Comparison of ENCODE assay signal across 2 cellular contexts in the genomic region with DNA sequence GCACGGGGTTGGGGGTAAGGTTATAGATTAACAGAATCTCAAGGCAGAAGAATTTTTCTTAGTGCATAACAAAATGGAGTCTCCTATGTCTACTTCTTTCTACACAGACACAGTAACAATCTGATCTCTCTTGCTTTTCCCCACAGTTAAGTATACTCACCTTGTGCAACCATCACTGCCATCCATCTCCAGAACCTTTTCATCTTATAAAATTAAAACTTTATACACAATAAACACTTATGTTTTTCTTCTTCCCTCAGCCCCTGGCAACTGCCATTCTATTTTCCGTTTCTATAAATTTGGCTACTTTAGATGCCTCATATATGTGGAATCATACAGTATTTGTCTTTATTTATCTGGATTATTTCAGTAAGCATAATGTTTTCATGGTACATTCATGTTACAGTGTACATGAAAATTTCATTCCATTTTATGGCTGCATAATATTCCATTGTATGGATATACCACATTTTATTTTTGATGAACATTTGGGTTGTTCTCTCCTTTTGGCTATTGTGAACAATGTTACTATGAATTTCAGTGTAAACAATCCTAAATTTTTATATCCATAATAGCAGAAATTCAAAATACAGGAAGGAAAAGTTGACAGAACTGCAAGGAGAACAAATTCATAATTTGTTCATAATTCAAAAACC.
A peak's percentile ranks its signal among the peaks of the same experiment; 100 is the strongest.
TF ChIP-seq lines count a peak whose summit lies in the region.

No MANE protein-coding gene starts in this region.

TF ChIP-seq in GM23338, 12 proteins besides CTCF, POLR2A, EP300 and RAD21 (continues in another document):
- TF ChIP-seq ZNF114 (CRISPR knock-in tag; IDR thresholded peaks at IDR 0.05) (no peak), CREB1 (CRISPR knock-in tag; IDR thresholded peaks at IDR 0.05; ENCODE audit: low read depth) (no peak), NANOG (IDR thresholded peaks at IDR 0.05; ENCODE audit: borderline replicate concordance) (no peak), POLR2AphosphoS5 (IDR thresholded peaks at IDR 0.05; ENCODE audit: low read depth) (no peak), EZH2 (IDR thresholded peaks at IDR 0.05; ENCODE audit: low read depth, unreplicated experiment) (no peak), EZH2phosphoT487 (IDR thresholded peaks at IDR 0.05; ENCODE audit: unreplicated experiment) (no peak), STAT1 (IDR thresholded peaks at IDR 0.05; ENCODE audit: unreplicated experiment) (no peak), ZNF331 (CRISPR knock-in tag; IDR thresholded peaks at IDR 0.05; ENCODE audit: low read depth) (no peak)
- TF ChIP-seq, protein P1, sequence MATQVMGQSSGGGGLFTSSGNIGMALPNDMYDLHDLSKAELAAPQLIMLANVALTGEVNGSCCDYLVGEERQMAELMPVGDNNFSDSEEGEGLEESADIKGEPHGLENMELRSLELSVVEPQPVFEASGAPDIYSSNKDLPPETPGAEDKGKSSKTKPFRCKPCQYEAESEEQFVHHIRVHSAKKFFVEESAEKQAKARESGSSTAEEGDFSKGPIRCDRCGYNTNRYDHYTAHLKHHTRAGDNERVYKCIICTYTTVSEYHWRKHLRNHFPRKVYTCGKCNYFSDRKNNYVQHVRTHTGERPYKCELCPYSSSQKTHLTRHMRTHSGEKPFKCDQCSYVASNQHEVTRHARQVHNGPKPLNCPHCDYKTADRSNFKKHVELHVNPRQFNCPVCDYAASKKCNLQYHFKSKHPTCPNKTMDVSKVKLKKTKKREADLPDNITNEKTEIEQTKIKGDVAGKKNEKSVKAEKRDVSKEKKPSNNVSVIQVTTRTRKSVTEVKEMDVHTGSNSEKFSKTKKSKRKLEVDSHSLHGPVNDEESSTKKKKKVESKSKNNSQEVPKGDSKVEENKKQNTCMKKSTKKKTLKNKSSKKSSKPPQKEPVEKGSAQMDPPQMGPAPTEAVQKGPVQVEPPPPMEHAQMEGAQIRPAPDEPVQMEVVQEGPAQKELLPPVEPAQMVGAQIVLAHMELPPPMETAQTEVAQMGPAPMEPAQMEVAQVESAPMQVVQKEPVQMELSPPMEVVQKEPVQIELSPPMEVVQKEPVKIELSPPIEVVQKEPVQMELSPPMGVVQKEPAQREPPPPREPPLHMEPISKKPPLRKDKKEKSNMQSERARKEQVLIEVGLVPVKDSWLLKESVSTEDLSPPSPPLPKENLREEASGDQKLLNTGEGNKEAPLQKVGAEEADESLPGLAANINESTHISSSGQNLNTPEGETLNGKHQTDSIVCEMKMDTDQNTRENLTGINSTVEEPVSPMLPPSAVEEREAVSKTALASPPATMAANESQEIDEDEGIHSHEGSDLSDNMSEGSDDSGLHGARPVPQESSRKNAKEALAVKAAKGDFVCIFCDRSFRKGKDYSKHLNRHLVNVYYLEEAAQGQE (IDR thresholded peaks at IDR 0.05; ENCODE audit: unreplicated experiment): no peak
- TF ChIP-seq, protein P2, sequence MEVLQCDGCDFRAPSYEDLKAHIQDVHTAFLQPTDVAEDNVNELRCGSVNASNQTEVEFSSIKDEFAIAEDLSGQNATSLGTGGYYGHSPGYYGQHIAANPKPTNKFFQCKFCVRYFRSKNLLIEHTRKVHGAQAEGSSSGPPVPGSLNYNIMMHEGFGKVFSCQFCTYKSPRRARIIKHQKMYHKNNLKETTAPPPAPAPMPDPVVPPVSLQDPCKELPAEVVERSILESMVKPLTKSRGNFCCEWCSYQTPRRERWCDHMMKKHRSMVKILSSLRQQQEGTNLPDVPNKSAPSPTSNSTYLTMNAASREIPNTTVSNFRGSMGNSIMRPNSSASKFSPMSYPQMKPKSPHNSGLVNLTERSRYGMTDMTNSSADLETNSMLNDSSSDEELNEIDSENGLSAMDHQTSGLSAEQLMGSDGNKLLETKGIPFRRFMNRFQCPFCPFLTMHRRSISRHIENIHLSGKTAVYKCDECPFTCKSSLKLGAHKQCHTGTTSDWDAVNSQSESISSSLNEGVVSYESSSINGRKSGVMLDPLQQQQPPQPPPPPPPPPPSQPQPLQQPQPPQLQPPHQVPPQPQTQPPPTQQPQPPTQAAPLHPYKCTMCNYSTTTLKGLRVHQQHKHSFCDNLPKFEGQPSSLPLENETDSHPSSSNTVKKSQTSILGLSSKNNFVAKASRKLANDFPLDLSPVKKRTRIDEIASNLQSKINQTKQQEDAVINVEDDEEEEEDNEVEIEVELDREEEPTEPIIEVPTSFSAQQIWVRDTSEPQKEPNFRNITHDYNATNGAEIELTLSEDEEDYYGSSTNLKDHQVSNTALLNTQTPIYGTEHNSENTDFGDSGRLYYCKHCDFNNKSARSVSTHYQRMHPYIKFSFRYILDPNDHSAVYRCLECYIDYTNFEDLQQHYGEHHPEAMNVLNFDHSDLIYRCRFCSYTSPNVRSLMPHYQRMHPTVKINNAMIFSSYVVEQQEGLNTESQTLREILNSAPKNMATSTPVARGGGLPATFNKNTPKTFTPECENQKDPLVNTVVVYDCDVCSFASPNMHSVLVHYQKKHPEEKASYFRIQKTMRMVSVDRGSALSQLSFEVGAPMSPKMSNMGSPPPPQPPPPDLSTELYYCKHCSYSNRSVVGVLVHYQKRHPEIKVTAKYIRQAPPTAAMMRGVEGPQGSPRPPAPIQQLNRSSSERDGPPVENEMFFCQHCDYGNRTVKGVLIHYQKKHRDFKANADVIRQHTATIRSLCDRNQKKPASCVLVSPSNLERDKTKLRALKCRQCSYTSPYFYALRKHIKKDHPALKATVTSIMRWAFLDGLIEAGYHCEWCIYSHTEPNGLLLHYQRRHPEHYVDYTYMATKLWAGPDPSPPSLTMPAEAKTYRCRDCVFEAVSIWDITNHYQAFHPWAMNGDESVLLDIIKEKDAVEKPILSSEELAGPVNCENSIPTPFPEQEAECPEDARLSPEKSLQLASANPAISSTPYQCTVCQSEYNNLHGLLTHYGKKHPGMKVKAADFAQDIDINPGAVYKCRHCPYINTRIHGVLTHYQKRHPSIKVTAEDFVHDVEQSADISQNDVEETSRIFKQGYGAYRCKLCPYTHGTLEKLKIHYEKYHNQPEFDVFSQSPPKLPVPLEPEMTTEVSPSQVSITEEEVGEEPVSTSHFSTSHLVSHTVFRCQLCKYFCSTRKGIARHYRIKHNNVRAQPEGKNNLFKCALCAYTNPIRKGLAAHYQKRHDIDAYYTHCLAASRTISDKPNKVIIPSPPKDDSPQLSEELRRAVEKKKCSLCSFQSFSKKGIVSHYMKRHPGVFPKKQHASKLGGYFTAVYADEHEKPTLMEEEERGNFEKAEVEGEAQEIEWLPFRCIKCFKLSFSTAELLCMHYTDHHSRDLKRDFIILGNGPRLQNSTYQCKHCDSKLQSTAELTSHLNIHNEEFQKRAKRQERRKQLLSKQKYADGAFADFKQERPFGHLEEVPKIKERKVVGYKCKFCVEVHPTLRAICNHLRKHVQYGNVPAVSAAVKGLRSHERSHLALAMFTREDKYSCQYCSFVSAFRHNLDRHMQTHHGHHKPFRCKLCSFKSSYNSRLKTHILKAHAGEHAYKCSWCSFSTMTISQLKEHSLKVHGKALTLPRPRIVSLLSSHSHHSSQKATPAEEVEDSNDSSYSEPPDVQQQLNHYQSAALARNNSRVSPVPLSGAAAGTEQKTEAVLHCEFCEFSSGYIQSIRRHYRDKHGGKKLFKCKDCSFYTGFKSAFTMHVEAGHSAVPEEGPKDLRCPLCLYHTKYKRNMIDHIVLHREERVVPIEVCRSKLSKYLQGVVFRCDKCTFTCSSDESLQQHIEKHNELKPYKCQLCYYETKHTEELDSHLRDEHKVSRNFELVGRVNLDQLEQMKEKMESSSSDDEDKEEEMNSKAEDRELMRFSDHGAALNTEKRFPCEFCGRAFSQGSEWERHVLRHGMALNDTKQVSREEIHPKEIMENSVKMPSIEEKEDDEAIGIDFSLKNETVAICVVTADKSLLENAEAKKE (CRISPR knock-in tag; IDR thresholded peaks at IDR 0.05): no peak

TF ChIP-seq in H1, 55 proteins besides CTCF, POLR2A, EP300 and RAD21:
- TF ChIP-seq TEAD4 (IDR thresholded peaks at IDR 0.05; ENCODE audit: low read depth, low read length) (no peak), KDM1A (IDR thresholded peaks at IDR 0.05; ENCODE audit: borderline replicate concordance, low read length) (peak; percentile 64; the same call in 1 of the 2 replicates), RXRA (IDR thresholded peaks at IDR 0.05; ENCODE audit: insufficient read depth, low read depth, low read length) (no peak), NANOG (IDR thresholded peaks at IDR 0.05; ENCODE audit: insufficient read depth, low read depth, low read length, poor library complexity, severe bottlenecking) (no peak), KDM5A (IDR thresholded peaks at IDR 0.05; ENCODE audit: low read length) (no peak), TAF7 (optimal IDR thresholded peaks at IDR 0.05; ENCODE audit: borderline replicate concordance, low read depth, low read length) (no peak), YY1 (IDR thresholded peaks at IDR 0.05; ENCODE audit: low read depth, low read length) (no peak), CBX5 (IDR thresholded peaks at IDR 0.05; ENCODE audit: low read depth, low read length) (no peak)
- TF ChIP-seq, protein P3, sequence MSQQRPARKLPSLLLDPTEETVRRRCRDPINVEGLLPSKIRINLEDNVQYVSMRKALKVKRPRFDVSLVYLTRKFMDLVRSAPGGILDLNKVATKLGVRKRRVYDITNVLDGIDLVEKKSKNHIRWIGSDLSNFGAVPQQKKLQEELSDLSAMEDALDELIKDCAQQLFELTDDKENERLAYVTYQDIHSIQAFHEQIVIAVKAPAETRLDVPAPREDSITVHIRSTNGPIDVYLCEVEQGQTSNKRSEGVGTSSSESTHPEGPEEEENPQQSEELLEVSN (IDR thresholded peaks at IDR 0.05): no peak
